Comparison of ENCODE assay signal across 9 cellular contexts in the genomic region with DNA sequence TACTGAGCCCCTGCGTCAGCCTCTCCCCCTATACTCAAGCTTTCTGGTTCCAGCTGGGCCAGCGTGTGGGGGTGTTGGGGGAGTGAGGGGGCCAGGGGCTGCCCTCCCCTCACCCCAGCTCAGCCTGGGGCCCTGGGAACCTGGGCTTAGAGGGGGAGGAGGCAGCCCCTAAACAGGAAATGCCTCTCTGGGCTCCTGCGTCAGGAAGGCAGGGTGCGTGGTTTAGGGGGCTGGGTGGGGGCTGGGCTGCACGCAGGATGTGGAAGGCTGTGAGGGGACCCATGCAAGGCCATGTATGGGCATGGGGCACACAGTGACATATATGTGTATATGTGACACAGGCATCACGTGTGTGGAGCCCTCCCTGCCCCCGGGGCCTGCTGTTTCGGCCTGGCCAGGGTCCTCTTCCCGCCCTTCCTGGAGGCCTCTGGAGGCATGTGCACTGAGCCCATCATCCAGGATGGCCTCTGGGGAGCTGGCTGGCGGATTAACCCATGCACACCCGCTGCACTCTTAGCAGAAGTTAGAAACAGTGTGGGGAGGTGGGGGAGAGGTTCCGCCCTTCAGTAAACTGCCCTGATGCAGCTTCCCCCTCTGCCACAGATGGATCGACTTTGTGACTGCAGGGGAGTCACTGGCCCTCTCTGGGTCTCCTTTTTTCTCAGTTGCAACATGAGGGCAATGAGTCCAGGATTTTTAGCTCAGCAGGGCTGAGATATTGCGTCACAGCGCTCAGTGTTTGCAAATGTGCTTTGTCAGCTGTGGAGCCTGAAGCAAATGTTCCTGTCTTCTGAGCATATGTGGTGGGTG. TPM values are rescaled to one million over a fixed set of nuclear protein-coding genes. Genes with fewer than 3 reads are reported as not detected.
DNase-seq lines count a peak whose midpoint lies in the region; ATAC-seq and TF ChIP-seq lines count a peak whose summit lies in the region.
"Had no signal": no experiment of that assay in that cellular context is flagged by ENCODE, and none has a peak within 500 bp of the region (broad histone marks: within the 10 kb centered on the region; RNA-seq: fewer than 3 reads in every experiment).

No MANE protein-coding gene starts in this region.

- no peaks in the 10 kb centered on the region for H3K9me3 ChIP-seq in adrenal gland (replicated peaks in 1 of 3)
- H3K9me3 ChIP-seq in iPS-18a (ENCODE audit: control insufficient read depth, low read depth, low read length), result no peaks in the 10 kb centered on the region

- H3K4me3 ChIP-seq in adrenal gland, result no peak overlapping the region
- H3K4me3 ChIP-seq in iPS-18a (ENCODE audit: low read length), result no peak overlapping the region

- no peaks in the 10 kb centered on the region for H3K27me3 ChIP-seq in adrenal gland
- no peaks in the 10 kb centered on the region for H3K27me3 ChIP-seq in iPS-18a (ENCODE audit: control insufficient read depth, insufficient read depth, low read length)

- intact Hi-C loops in adrenal gland (cut with DNase I), result no loop called here
- intact Hi-C loops in posterior vena cava (cut with DNase I), result no loop called here

- H3K27ac ChIP-seq in adrenal gland (peak overlapping the region in 4 of 5 donors; percentile 39 to 91 (median 65)), iPS-18a (ENCODE audit: low read length) (peak overlapping the region; percentile 39)
- H3K27ac ChIP-seq: KMS-11 had no signal

- ATAC-seq in HG03039 (IDR thresholded peaks at IDR 0.05; ENCODE audit: unreplicated experiment), result no peak
- no peak for ATAC-seq in HG03135 (IDR thresholded peaks at IDR 0.05; ENCODE audit: unreplicated experiment)

- 36 to 56% (median 41%) methylated on average over 7 to 15 of the region's 15 CpGs for WGBS in adrenal gland, 4 donors

- H3K4me1 ChIP-seq in adrenal gland (replicated peaks in 1 of 2) (peaks cover 5 to 16% of the 10 kb centered on the region in 2 donors), iPS-18a (ENCODE audit: control insufficient read depth, low read depth, low read length) (peaks cover 20% of the 10 kb centered on the region)

- no peak for TF ChIP-seq CTCF in adrenal gland (IDR thresholded peaks at IDR 0.05)

- no peaks in the 10 kb centered on the region for H3K36me3 ChIP-seq in adrenal gland (replicated peaks in 1 of 2)
- H3K36me3 ChIP-seq in iPS-18a (ENCODE audit: control insufficient read depth, low read depth, low read length), result no peaks in the 10 kb centered on the region

- TF ChIP-seq POLR2A in adrenal gland (IDR thresholded peaks at IDR 0.05), result no peak

- peak; percentile 86 for DNase-seq in EH (ENCODE audit: low read depth)
- peak; percentile 40 for DNase-seq in NCI-H69 (lab: John Stamatoyannopoulos, UW)
- peak in 5 of 7 donors; percentile 68 to 82 (median 68) for DNase-seq in adrenal gland
- peak; percentile 73 for DNase-seq in stimulated activated CD8-positive, alpha-beta memory T cell treated with anti-CD3 and anti-CD28 coated beads, Interleukin-4, amount 100 ng/mL, for 48 hours
- DNase-seq in posterior vena cava (ENCODE audit: low spot score), result no peak

- H3K9ac ChIP-seq in iPS-18a (ENCODE audit: low read length), result peak overlapping the region; percentile 22
- H3K9ac ChIP-seq: KMS-11 had no signal

RNA-seq across cellular contexts. Expression of a gene that starts 1.1 kb away (rescaled TPM):
- total RNA-seq in adrenal gland (10 to 100 TPM in 7 of 8 donors, 1 to 10 TPM in 1; 9.0 to 21.7 (median 15.8) TPM), posterior vena cava (100 to 1,000 TPM in 1 of 2 donors, 10 to 100 TPM in 1; 67.5 to 248 TPM)
- 10 to 100 TPM in 2 of 3 donors, 1 to 10 TPM in 1; 4.2 to 28.0 (median 19.2) TPM for polyA plus RNA-seq in adrenal gland

RNA-seq across cellular contexts. Expression of a gene that starts 18.3 kb away (rescaled TPM):
- total RNA-seq in adrenal gland (10 to 100 TPM in 2 of 8 donors, 1 to 10 TPM in 6; 4.6 to 13.1 (median 7.1) TPM), posterior vena cava (1 to 10 TPM; 5.4 to 7.4 TPM)
- polyA plus RNA-seq in adrenal gland, result 10 to 100 TPM in 2 of 3 donors, 1 to 10 TPM in 1; 1.6 to 15.2 (median 10.9) TPM

RNA-seq across cellular contexts. Expression of a gene that starts 26.3 kb away (rescaled TPM):
- total RNA-seq in adrenal gland (1 to 10 TPM in 3 of 8 donors, under 1 TPM in 2, not detected in 3; 0.07 to 2.3 (median 1.3) TPM), posterior vena cava (not detected)
- 1 to 10 TPM in 2 of 3 donors, under 1 TPM in 1; 0.42 to 6.8 (median 1.9) TPM for polyA plus RNA-seq in adrenal gland

RNA-seq across cellular contexts. Expression of a gene that starts 26.9 kb away (rescaled TPM):
- 10 to 100 TPM; 22.4 to 52.4 (median 40.2) TPM for total RNA-seq in adrenal gland
- polyA plus RNA-seq in adrenal gland, result 10 to 100 TPM; 41.1 to 55.3 (median 53.8) TPM
- 10 to 100 TPM; 20.4 to 22.0 TPM for total RNA-seq in posterior vena cava

RNA-seq across cellular contexts. Expression of a gene that starts 29.0 kb away (rescaled TPM):
- total RNA-seq in adrenal gland (100 to 1,000 TPM in 4 of 8 donors, 10 to 100 TPM in 4; 69.7 to 154 (median 97.1) TPM), posterior vena cava (10 to 100 TPM; 63.9 to 73.6 TPM)
- polyA plus RNA-seq in adrenal gland, result 100 to 1,000 TPM in 2 of 3 donors, 10 to 100 TPM in 1; 97.9 to 129 (median 104) TPM
